10 cellular contexts compared by ENCODE assay signal in the genomic region with DNA sequence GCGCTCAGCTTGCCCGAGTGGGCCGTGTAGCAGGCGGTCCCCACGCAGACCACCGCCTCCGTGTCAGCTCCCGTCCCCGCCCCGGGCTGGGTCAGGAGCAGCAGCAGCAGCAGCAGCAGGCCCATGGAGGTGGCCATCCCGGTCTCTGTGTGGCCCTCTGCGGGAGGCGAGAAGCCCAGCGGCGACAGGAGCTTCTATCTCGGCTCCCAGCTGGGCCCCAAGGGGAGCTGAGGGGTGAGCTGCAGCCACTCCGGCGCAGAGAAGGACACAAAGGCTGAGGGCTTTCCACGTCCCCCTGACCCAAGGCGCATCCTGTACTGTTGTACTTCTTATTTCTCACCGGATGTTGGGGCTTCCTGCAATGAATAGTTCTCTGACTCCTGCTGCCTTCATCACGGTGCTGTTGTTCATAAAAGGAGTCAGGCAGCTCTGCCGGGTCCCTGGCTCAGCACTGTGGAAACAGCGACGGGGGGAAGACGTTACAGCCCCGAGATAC. TPM values are rescaled to one million over a fixed set of nuclear protein-coding genes. Genes with fewer than 3 reads are reported as not detected.
DNase-seq lines count a peak whose midpoint lies in the region; ATAC-seq and TF ChIP-seq lines count a peak whose summit lies in the region.
"Had no signal": no experiment of that assay in that cellular context is flagged by ENCODE, and none has a peak within 500 bp of the region (broad histone marks: within the 10 kb centered on the region; RNA-seq: fewer than 3 reads in every experiment).

A gene with protein sequence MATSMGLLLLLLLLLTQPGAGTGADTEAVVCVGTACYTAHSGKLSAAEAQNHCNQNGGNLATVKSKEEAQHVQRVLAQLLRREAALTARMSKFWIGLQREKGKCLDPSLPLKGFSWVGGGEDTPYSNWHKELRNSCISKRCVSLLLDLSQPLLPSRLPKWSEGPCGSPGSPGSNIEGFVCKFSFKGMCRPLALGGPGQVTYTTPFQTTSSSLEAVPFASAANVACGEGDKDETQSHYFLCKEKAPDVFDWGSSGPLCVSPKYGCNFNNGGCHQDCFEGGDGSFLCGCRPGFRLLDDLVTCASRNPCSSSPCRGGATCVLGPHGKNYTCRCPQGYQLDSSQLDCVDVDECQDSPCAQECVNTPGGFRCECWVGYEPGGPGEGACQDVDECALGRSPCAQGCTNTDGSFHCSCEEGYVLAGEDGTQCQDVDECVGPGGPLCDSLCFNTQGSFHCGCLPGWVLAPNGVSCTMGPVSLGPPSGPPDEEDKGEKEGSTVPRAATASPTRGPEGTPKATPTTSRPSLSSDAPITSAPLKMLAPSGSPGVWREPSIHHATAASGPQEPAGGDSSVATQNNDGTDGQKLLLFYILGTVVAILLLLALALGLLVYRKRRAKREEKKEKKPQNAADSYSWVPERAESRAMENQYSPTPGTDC (minus strand): TSS at position 269 of the 496 bp plus-strand sequence. CDS start 132 bp downstream, at position 137.

- H3K27ac ChIP-seq in CD4-positive, alpha-beta memory T cell (ENCODE audit: low read depth, low read length) = no peak within 1 kb of the TSS

- peak within 1 kb of the TSS; percentile 59 to 94 (median 91) for H3K27ac Mint-ChIP-seq in CD4-positive, alpha-beta memory T cell
- H3K27ac Mint-ChIP-seq: activated B cell treated with CpG ODN at 0.5 μM for 24 hours had no signal

- intact Hi-C loops in CD4-positive, alpha-beta memory T cell (cut with micrococcal nuclease) = loop anchor here (10.0 kb wide), 1 partner anchor 59 kb away; no protein-coding TSS in a partner anchor
- intact Hi-C loops in mucosa of descending colon (cut with DNase I, micrococcal nuclease) = no loop called here

- no peaks in the 10 kb centered on the region for H3K27me3 ChIP-seq in CD4-positive, alpha-beta memory T cell (ENCODE audit: insufficient read depth, low read length)

- H3K4me1 Mint-ChIP-seq in CD4-positive, alpha-beta memory T cell = peaks cover 11 to 42% (median 21%) of the 10 kb centered on the region in 4 donors
- H3K4me1 Mint-ChIP-seq: activated B cell treated with CpG ODN at 0.5 μM for 24 hours had no signal

- peak within 1 kb of the TSS; percentile 79 to 87 (median 82) for H3K4me3 Mint-ChIP-seq in CD4-positive, alpha-beta memory T cell
- H3K4me3 Mint-ChIP-seq: activated B cell treated with CpG ODN at 0.5 μM for 24 hours had no signal

- CTCF ChIA-PET in CD4-positive, alpha-beta memory T cell (lab: Charles Lee; ENCODE audit: partially characterized antibody) = no interaction called here

- H3K4me1 ChIP-seq in CD4-positive, alpha-beta memory T cell (ENCODE audit: insufficient read depth, low read length) = peaks cover 13% of the 10 kb centered on the region
- H3K4me1 ChIP-seq in mucosa of descending colon (ENCODE audit: low read depth) = no peaks in the 10 kb centered on the region

- no peaks in the 10 kb centered on the region for H3K36me3 Mint-ChIP-seq in CD4-positive, alpha-beta memory T cell

- H3K36me3 ChIP-seq in CD4-positive, alpha-beta memory T cell (ENCODE audit: insufficient read depth, low read length) = no peaks in the 10 kb centered on the region
- no peaks in the 10 kb centered on the region for H3K36me3 ChIP-seq in mucosa of descending colon (ENCODE audit: low read depth)

- ATAC-seq in HG02870 (IDR thresholded peaks at IDR 0.05; ENCODE audit: unreplicated experiment) (peak; percentile 66), mucosa of descending colon (peak; percentile 41), HG02981 (IDR thresholded peaks at IDR 0.05; ENCODE audit: unreplicated experiment) (no peak), HG03135 (IDR thresholded peaks at IDR 0.05; ENCODE audit: unreplicated experiment) (no peak)

- POLR2A ChIA-PET in CD4-positive, alpha-beta memory T cell (lab: Charles Lee; ENCODE audit: partially characterized antibody) = interaction anchor here (0.9 kb wide), 1 partner anchor 73 kb away, joined by 3 read pairs; no protein-coding TSS in a partner anchor

- DNase-seq in CD4-positive, alpha-beta memory T cell = peak in 4 of 5 donors; percentile 11 to 41 (median 31)
- DNase-seq in central memory CD4-positive, alpha-beta T cell = peak; percentile 17
- DNase-seq in mucosa of descending colon (no peak), activated gamma-delta T cell (lab: John Stamatoyannopoulos, UW) (no peak), DMS53 treated with DMSO at 0.1 percent for 48 hours (lab: John Stamatoyannopoulos, UW; ENCODE audit: unreplicated experiment) (no peak)
- DNase-seq: activated B cell treated with CpG ODN at 0.5 μM for 24 hours had no signal

- TF ChIP-seq CTCF in mucosa of descending colon (IDR thresholded peaks at IDR 0.05) = no peak

- H3K9me3 ChIP-seq in CD4-positive, alpha-beta memory T cell (ENCODE audit: control insufficient read depth in 1 of 2, low read length in 2 of 2) = no peaks in the 10 kb centered on the region
- H3K9me3 ChIP-seq in mucosa of descending colon = no peaks in the 10 kb centered on the region

- peaks cover 2 to 5% of the 10 kb centered on the region in 2 donors for H3K27me3 Mint-ChIP-seq in CD4-positive, alpha-beta memory T cell

- H3K9me3 Mint-ChIP-seq in CD4-positive, alpha-beta memory T cell = no peaks in the 10 kb centered on the region
- H3K9me3 Mint-ChIP-seq: activated B cell treated with CpG ODN at 0.5 μM for 24 hours had no signal

- H3K4me3 ChIP-seq in CD4-positive, alpha-beta memory T cell (ENCODE audit: low read length in 2 of 2) = no peak within 1 kb of the TSS
- no peak within 1 kb of the TSS for H3K4me3 ChIP-seq in mucosa of descending colon

RNA-seq across cellular contexts. Expression of the gene that starts here (rescaled TPM):
- 1 to 10 TPM; 1.2 to 1.3 TPM for total RNA-seq in CD4-positive, alpha-beta memory T cell
- polyA plus RNA-seq in CD4-positive, alpha-beta memory T cell = under 1 TPM in 1 of 2 donors, not detected in 1; 0.55 TPM
- total RNA-seq in mucosa of descending colon = 10 to 100 TPM in 2 of 3 donors, 1 to 10 TPM in 1; 7.6 to 24.2 (median 20.1) TPM
- total RNA-seq: activated B cell treated with CpG ODN at 0.5 μM for 24 hours had no signal
- polyA plus RNA-seq: neural cell had no signal

Comparison
In these comparisons a context has a peak if more than half of its experiments do, and no peak if none do; other contexts are left out.
1. DNase-seq: peak in CD4-positive, alpha-beta memory T cell (4 of 5) and central memory CD4-positive, alpha-beta T cell (single experiment); none in mucosa of descending colon (0 of 3), activated gamma-delta T cell (single experiment) and DMS53 treated with DMSO at 0.1 percent for 48 hours (single experiment).
2. ATAC-seq: peak in HG02870 (single experiment) and mucosa of descending colon (single experiment); none in HG02981 (single experiment) and HG03135 (single experiment).